In genomic region chr20:38165089-38165965, GRCh38 we compare ENCODE assay signal across 1 cellular context.
TF ChIP-seq lines count a peak whose summit lies in the region.

Gene TGM2 (minus strand): TSS chr20:38165270. CDS start chr20:38165198, 72 bp downstream.

TF ChIP-seq in HEK293, 187 proteins besides CTCF, POLR2A, EP300 and RAD21 (continued from another document and continues in another):
- TF ChIP-seq PATZ1 (tag by site-specific recombination; IDR thresholded peaks at IDR 0.05) (0 out of 2 replicates have a peak, but pooled peaks have one; percentile 40), ZNF514 (tag by site-specific recombination; IDR thresholded peaks at IDR 0.05) (no peak), GLI4 (tag by site-specific recombination; IDR thresholded peaks at IDR 0.05) (no peak), ZNF843 (tag by site-specific recombination; IDR thresholded peaks at IDR 0.05) (no peak), ZSCAN18 (tag by site-specific recombination; IDR thresholded peaks at IDR 0.05) (no peak), ZNF433 (tag by site-specific recombination; IDR thresholded peaks at IDR 0.05; ENCODE audit: low read depth) (no peak), ZNF341 (tag by site-specific recombination; IDR thresholded peaks at IDR 0.05; ENCODE audit: low read depth) (no peak), YY1 (tag by site-specific recombination; IDR thresholded peaks at IDR 0.05) (no peak), ZNF521 (tag by site-specific recombination; IDR thresholded peaks at IDR 0.05) (no peak), ZNF155 (tag by site-specific recombination; IDR thresholded peaks at IDR 0.05) (no peak), KLF1 (tag by site-specific recombination; IDR thresholded peaks at IDR 0.05) (no peak), ZNF133 (tag by site-specific recombination; IDR thresholded peaks at IDR 0.05) (0 out of 2 replicates have a peak, but pooled peaks have one; percentile 33), ZNF335 (tag by site-specific recombination; conservative IDR thresholded peaks at IDR 0.05) (peak; percentile 74), GFI1B (tag by site-specific recombination; IDR thresholded peaks at IDR 0.05) (no peak), ZNF792 (tag by site-specific recombination; IDR thresholded peaks at IDR 0.05) (no peak), ZNF184 (tag by site-specific recombination; IDR thresholded peaks at IDR 0.05) (no peak), ZEB2 (tag by site-specific recombination; IDR thresholded peaks at IDR 0.05) (peak; percentile 93), ZNF146 (tag by site-specific recombination; IDR thresholded peaks at IDR 0.05) (peak; percentile 13; the same call in 1 of the 2 replicates), ZNF48 (tag by site-specific recombination; IDR thresholded peaks at IDR 0.05) (no peak), ZNF585B (tag by site-specific recombination; IDR thresholded peaks at IDR 0.05) (no peak), ZFP69B (tag by site-specific recombination; IDR thresholded peaks at IDR 0.05) (peak; percentile 58), ZBTB20 (tag by site-specific recombination; IDR thresholded peaks at IDR 0.05) (peak; percentile 51; the same call in 1 of the 2 replicates), TRIM28 (IDR thresholded peaks at IDR 0.05; ENCODE audit: borderline replicate concordance, low read length) (no peak), SCRT2 (tag by site-specific recombination; IDR thresholded peaks at IDR 0.05) (peak; percentile 86), ZNF626 (tag by site-specific recombination; IDR thresholded peaks at IDR 0.05) (no peak), HIC1 (tag by site-specific recombination; IDR thresholded peaks at IDR 0.05) (0 out of 2 replicates have a peak, but pooled peaks have one; percentile 37), ZNF416 (tag by site-specific recombination; IDR thresholded peaks at IDR 0.05) (no peak), ZNF112 (tag by site-specific recombination; IDR thresholded peaks at IDR 0.05) (no peak), ZNF571 (tag by site-specific recombination; IDR thresholded peaks at IDR 0.05) (no peak), REST (tag by site-specific recombination; IDR thresholded peaks at IDR 0.05) (peak; percentile 36; the same call in 1 of the 2 replicates), ZNF404 (tag by site-specific recombination; IDR thresholded peaks at IDR 0.05) (no peak), ZNF211 (tag by site-specific recombination; IDR thresholded peaks at IDR 0.05; ENCODE audit: low read depth) (no peak), KLF16 (tag by site-specific recombination; IDR thresholded peaks at IDR 0.05) (peak; percentile 27), ZNF350 (tag by site-specific recombination; IDR thresholded peaks at IDR 0.05) (no peak), ZNF366 (tag by site-specific recombination; conservative IDR thresholded peaks at IDR 0.05) (no peak), MZF1 (tag by site-specific recombination; IDR thresholded peaks at IDR 0.05; ENCODE audit: borderline replicate concordance) (no peak), ZNF239 (tag by site-specific recombination; IDR thresholded peaks at IDR 0.05) (no peak), ZNF221 (tag by site-specific recombination; IDR thresholded peaks at IDR 0.05; ENCODE audit: borderline replicate concordance) (no peak), ZNF518A (tag by site-specific recombination; conservative IDR thresholded peaks at IDR 0.05; ENCODE audit: low read depth) (no peak), ZNF701 (tag by site-specific recombination; IDR thresholded peaks at IDR 0.05) (no peak), HOXD13 (CRISPR knock-in tag; IDR thresholded peaks at IDR 0.05; ENCODE audit: borderline replicate concordance) (no peak), PRDM6 (tag by site-specific recombination; IDR thresholded peaks at IDR 0.05) (no peak), AEBP2 (tag by site-specific recombination; IDR thresholded peaks at IDR 0.05; ENCODE audit: borderline replicate concordance) (no peak), ZNF292 (tag by site-specific recombination; IDR thresholded peaks at IDR 0.05; ENCODE audit: borderline replicate concordance, low read depth) (no peak), WT1 (tag by site-specific recombination; IDR thresholded peaks at IDR 0.05) (peak; percentile 37; the same call in 1 of the 2 replicates), ZNF629 (tag by site-specific recombination; IDR thresholded peaks at IDR 0.05) (0 out of 2 replicates have a peak, but pooled peaks have one; percentile 20), ELK4 (IDR thresholded peaks at IDR 0.05; ENCODE audit: borderline replicate concordance, low read depth, low read length) (no peak)
